29 cellular contexts compared by ENCODE assay signal in genomic region chr7:134442441-134443220, GRCh38.
"Had no signal": no experiment of that assay in that cellular context is flagged by ENCODE, and none has a peak within 500 bp of the region (broad histone marks: within the 10 kb centered on the region; RNA-seq: fewer than 3 reads in every experiment).

No MANE protein-coding gene starts in this region.

- ATAC-seq: activated CD4-positive, alpha-beta T cell treated with anti-CD3 and anti-CD28 coated beads for 36 hours; activated naive CD8-positive, alpha-beta T cell treated with anti-CD3 and anti-CD28 coated beads, Interleukin-2, amount 50 U/mL, for 24 hours; activated T-cell treated with anti-CD3 and anti-CD28 coated beads, Interleukin-2, amount 50 U/mL, for 72 hours had no signal

- H3K27ac ChIP-seq: ascending aorta, breast epithelium, cardiac muscle cell, colonic mucosa had no signal

- DNase-seq: activated CD4-positive, alpha-beta memory T cell treated with anti-CD3 and anti-CD28 coated beads, Interleukin-2, amount 10 ng/mL, durations not matched to agents 7 days and 5 days; activated CD4-positive, alpha-beta T cell treated with anti-CD3 and anti-CD28 coated beads for 36 hours; activated CD4-positive, alpha-beta T cell treated with anti-CD3 and anti-CD28 coated beads, Interleukin-2, amount 10 ng/mL, durations not matched to agents 24 days and 14 days; activated CD4-positive, CD25-positive, alpha-beta regulatory T cell; activated CD4-positive, CD25-positive, alpha-beta regulatory T cell treated with anti-CD3 and anti-CD28 coated beads, Interleukin-2, amount 50 U/mL, for 72 hours; activated CD8-positive, alpha-beta memory T cell treated with anti-CD3 and anti-CD28 coated beads for 24 hours; activated CD8-positive, alpha-beta memory T cell treated with anti-CD3 and anti-CD28 coated beads, Interleukin-2, amount 50 U/mL, for 48 hours; activated gamma-delta T cell; activated naive CD4-positive, alpha-beta T cell; activated naive CD4-positive, alpha-beta T cell treated with anti-CD3 and anti-CD28 coated beads, Interleukin-2, amount 50 U/mL, for 16 hours; activated naive CD8-positive, alpha-beta T cell treated with anti-CD3 and anti-CD28 coated beads for 36 hours; activated naive CD8-positive, alpha-beta T cell treated with anti-CD3 and anti-CD28 coated beads, Interleukin-2, amount 50 U/mL, for 24 hours; activated T-cell treated with anti-CD3 and anti-CD28 coated beads for 4 hours; activated T-cell treated with anti-CD3 and anti-CD28 coated beads, Interleukin-2, amount 50 U/mL, for 24 hours; activated T-cell treated with anti-CD3 and anti-CD28 coated beads, Interleukin-2, amount 50 U/mL, for 72 hours; central memory CD4-positive, alpha-beta T cell; cerebellar nuclear complex; colonic mucosa; effector CD8-positive, alpha-beta T cell; foreskin fibroblast; T-helper 1 cell; T-helper 2 cell had no signal

- FAIRE-seq: endometrium, endothelial cell of umbilical vein, frontal cortex had no signal

- H3K9me3 Mint-ChIP-seq: activated CD4-positive, alpha-beta T cell treated with anti-CD3 and anti-CD28 coated beads, Interleukin-2, amount 10 ng/mL, durations not matched to agents 24 days and 14 days; activated naive CD8-positive, alpha-beta T cell treated with anti-CD3 and anti-CD28 coated beads, Interleukin-2, amount 50 U/mL, for 24 hours had no signal

- H3K36me3 ChIP-seq: colonic mucosa had no signal

- H3K27me3 Mint-ChIP-seq: activated CD4-positive, alpha-beta memory T cell treated with anti-CD3 and anti-CD28 coated beads, Interleukin-2, amount 10 ng/mL, durations not matched to agents 7 days and 5 days; activated CD4-positive, alpha-beta T cell treated with anti-CD3 and anti-CD28 coated beads for 36 hours; activated CD4-positive, alpha-beta T cell treated with anti-CD3 and anti-CD28 coated beads, Interleukin-2, amount 10 ng/mL, durations not matched to agents 24 days and 14 days; activated naive CD8-positive, alpha-beta T cell treated with anti-CD3 and anti-CD28 coated beads for 36 hours; activated naive CD8-positive, alpha-beta T cell treated with anti-CD3 and anti-CD28 coated beads, Interleukin-2, amount 50 U/mL, for 24 hours; activated T-cell treated with anti-CD3 and anti-CD28 coated beads, Interleukin-2, amount 50 U/mL, for 24 hours; brain had no signal

- H3K27ac Mint-ChIP-seq: activated CD4-positive, alpha-beta memory T cell treated with anti-CD3 and anti-CD28 coated beads, Interleukin-2, amount 10 ng/mL, durations not matched to agents 7 days and 5 days; activated CD4-positive, alpha-beta T cell treated with anti-CD3 and anti-CD28 coated beads for 36 hours; activated CD4-positive, alpha-beta T cell treated with anti-CD3 and anti-CD28 coated beads, Interleukin-2, amount 10 ng/mL, durations not matched to agents 24 days and 14 days; activated naive CD8-positive, alpha-beta T cell treated with anti-CD3 and anti-CD28 coated beads for 36 hours; activated naive CD8-positive, alpha-beta T cell treated with anti-CD3 and anti-CD28 coated beads, Interleukin-2, amount 50 U/mL, for 24 hours; activated T-cell treated with anti-CD3 and anti-CD28 coated beads, Interleukin-2, amount 50 U/mL, for 24 hours; activated T-cell treated with anti-CD3 and anti-CD28 coated beads, Interleukin-2, amount 50 U/mL, for 72 hours had no signal

- H3K9me3 ChIP-seq: ascending aorta, breast epithelium, colonic mucosa had no signal

- H3K4me1 Mint-ChIP-seq: activated CD4-positive, alpha-beta memory T cell treated with anti-CD3 and anti-CD28 coated beads, Interleukin-2, amount 10 ng/mL, durations not matched to agents 7 days and 5 days; activated CD4-positive, alpha-beta T cell treated with anti-CD3 and anti-CD28 coated beads for 36 hours; activated CD4-positive, alpha-beta T cell treated with anti-CD3 and anti-CD28 coated beads, Interleukin-2, amount 10 ng/mL, durations not matched to agents 24 days and 14 days; activated naive CD8-positive, alpha-beta T cell treated with anti-CD3 and anti-CD28 coated beads for 36 hours; activated naive CD8-positive, alpha-beta T cell treated with anti-CD3 and anti-CD28 coated beads, Interleukin-2, amount 50 U/mL, for 24 hours had no signal

- H3K4me3 Mint-ChIP-seq: activated CD4-positive, alpha-beta memory T cell treated with anti-CD3 and anti-CD28 coated beads, Interleukin-2, amount 10 ng/mL, durations not matched to agents 7 days and 5 days; activated CD4-positive, alpha-beta T cell treated with anti-CD3 and anti-CD28 coated beads for 36 hours; activated CD4-positive, alpha-beta T cell treated with anti-CD3 and anti-CD28 coated beads, Interleukin-2, amount 10 ng/mL, durations not matched to agents 24 days and 14 days; activated naive CD8-positive, alpha-beta T cell treated with anti-CD3 and anti-CD28 coated beads for 36 hours; activated naive CD8-positive, alpha-beta T cell treated with anti-CD3 and anti-CD28 coated beads, Interleukin-2, amount 50 U/mL, for 24 hours; activated T-cell treated with anti-CD3 and anti-CD28 coated beads, Interleukin-2, amount 50 U/mL, for 24 hours; activated T-cell treated with anti-CD3 and anti-CD28 coated beads, Interleukin-2, amount 50 U/mL, for 72 hours; brain had no signal

- H3K27me3 ChIP-seq: ascending aorta, breast epithelium, cardiac muscle cell, colonic mucosa had no signal

- H3K4me3 ChIP-seq: ascending aorta, breast epithelium, cardiac muscle cell, colonic mucosa had no signal

- H3K4me1 ChIP-seq: ascending aorta, breast epithelium, colonic mucosa had no signal
